ENCODE assay signal across 1 cellular context in genomic region chr20:46699651-46700359, GRCh38.
TF ChIP-seq lines count a peak whose summit lies in the region.

No MANE protein-coding gene starts in this region.

TF ChIP-seq in HepG2, 621 proteins besides CTCF, POLR2A, EP300 and RAD21 (continued from another document):
- TF ChIP-seq ARID5B (CRISPR knock-in tag; IDR thresholded peaks at IDR 0.05) (peak; percentile 61; the same call in 1 of the 2 replicates), KDM2A (CRISPR knock-in tag; IDR thresholded peaks at IDR 0.05; ENCODE audit: borderline replicate concordance, low read depth) (peak; percentile 68; the same call in 1 of the 2 replicates), ZNF800 (CRISPR knock-in tag; IDR thresholded peaks at IDR 0.05) (0 out of 2 replicates have a peak, but pooled peaks have one; percentile 11), ZNF335 (CRISPR knock-in tag; IDR thresholded peaks at IDR 0.05) (peak; percentile 63), SOX6 (IDR thresholded peaks at IDR 0.05) (no peak), SOX6 (CRISPR knock-in tag; IDR thresholded peaks at IDR 0.05) (peak; percentile 31; the same call in 1 of the 2 replicates), ZFP36L2 (CRISPR knock-in tag; IDR thresholded peaks at IDR 0.05) (no peak), TIGD3 (CRISPR knock-in tag; IDR thresholded peaks at IDR 0.05; ENCODE audit: borderline replicate concordance) (no peak), ETV5 (CRISPR knock-in tag; IDR thresholded peaks at IDR 0.05; ENCODE audit: borderline replicate concordance) (peak; percentile 62), KAT7 (CRISPR knock-in tag; IDR thresholded peaks at IDR 0.05; ENCODE audit: borderline replicate concordance) (peak; percentile 52; the same call in 1 of the 2 replicates), ZNF530 (CRISPR knock-in tag; IDR thresholded peaks at IDR 0.05; ENCODE audit: low read depth) (no peak), ZNF614 (CRISPR knock-in tag; IDR thresholded peaks at IDR 0.05; ENCODE audit: borderline replicate concordance) (peak; percentile 75), ZMYM3 (CRISPR knock-in tag; IDR thresholded peaks at IDR 0.05) (peak; percentile 99), ZBTB7A (CRISPR knock-in tag; IDR thresholded peaks at IDR 0.05) (no peak), ZNF644 (CRISPR knock-in tag; IDR thresholded peaks at IDR 0.05; ENCODE audit: low read depth) (0 out of 2 replicates have a peak, but pooled peaks have one; percentile 15), GTF3A (CRISPR knock-in tag; conservative IDR thresholded peaks at IDR 0.05) (0 out of 2 replicates have a peak, but pooled peaks have one; percentile 43), ZXDC (CRISPR knock-in tag; IDR thresholded peaks at IDR 0.05) (0 out of 2 replicates have a peak, but pooled peaks have one; percentile 21), KLF16 (CRISPR knock-in tag; IDR thresholded peaks at IDR 0.05) (0 out of 4 replicates have a peak, but pooled peaks of 1 of the 2 experiments have one; percentile 51), NFATC3 (CRISPR knock-in tag; IDR thresholded peaks at IDR 0.05) (no peak), KMT2B (CRISPR knock-in tag; IDR thresholded peaks at IDR 0.05) (0 out of 2 replicates have a peak, but pooled peaks have one; percentile 27)
